Comparison of ENCODE assay signal across 25 cellular contexts in the genomic region with DNA sequence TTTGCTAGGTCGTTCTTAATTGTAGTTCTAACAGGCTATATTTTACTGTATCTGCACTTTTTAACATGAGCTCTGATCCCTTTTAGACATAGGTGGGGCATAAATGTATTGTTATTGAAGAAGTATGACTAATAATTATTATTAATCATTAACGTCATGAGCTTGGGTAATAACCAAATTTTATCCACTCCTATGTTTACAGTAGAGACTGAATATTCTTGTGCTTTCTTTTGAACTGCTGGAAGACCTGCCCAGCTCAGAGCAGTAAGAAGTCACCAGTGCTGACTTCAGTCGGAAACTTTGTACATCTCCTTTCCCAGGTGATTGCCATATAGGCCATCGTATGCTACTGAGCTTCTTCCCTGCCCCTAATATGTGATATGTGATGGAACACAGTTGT. TPM values are rescaled to one million over a fixed set of nuclear protein-coding genes. Genes with fewer than 3 reads are reported as not detected.
"Had no signal": no experiment of that assay in that cellular context is flagged by ENCODE, and none has a peak within 500 bp of the region (broad histone marks: within the 10 kb centered on the region; RNA-seq: fewer than 3 reads in every experiment).

No MANE protein-coding gene starts in this region.

- H3K36me3 ChIP-seq: SJSA1 had no signal

- H3K9me3 ChIP-seq: SJSA1 had no signal

- H3K4me1 ChIP-seq: SJSA1 had no signal

- ATAC-seq: K562 had no signal

- FAIRE-seq: HTR-8/SVneo, K562, RCC 7860 had no signal

- H3K4me3 ChIP-seq: K562, SJSA1, SK-N-MC had no signal

- DNase-seq: Kasumi-1, MM.1S, NCI-H1092 treated with DMSO at 0.1 percent for 48 hours, NCI-H1436, NCI-H187, NCI-H2029, NCI-H2081 treated with DMSO at 0.1 percent for 48 hours, NCI-H2171, NCI-H226, NCI-H446, NCI-H510A, NCI-H524 treated with DMSO at 0.1 percent for 48 hours, NCI-H69, NCI-H774, Right ventricle myocardium superior, RPMI8226, SIG-M5 had no signal

- H3K27ac ChIP-seq: KMS-11, SJSA1, SK-N-MC had no signal

- H3K4me2 ChIP-seq: KMS-11 had no signal

RNA-seq across cellular contexts. Expression of a gene that starts 18.7 kb away (rescaled TPM):
- total RNA-seq: K562, M059J, Right ventricle myocardium superior, SJSA1 had no signal
- polyA plus RNA-seq: IgD-negative memory B cell, K562 had no signal
